Comparison of ENCODE assay signal across 8 cellular contexts in the genomic region with DNA sequence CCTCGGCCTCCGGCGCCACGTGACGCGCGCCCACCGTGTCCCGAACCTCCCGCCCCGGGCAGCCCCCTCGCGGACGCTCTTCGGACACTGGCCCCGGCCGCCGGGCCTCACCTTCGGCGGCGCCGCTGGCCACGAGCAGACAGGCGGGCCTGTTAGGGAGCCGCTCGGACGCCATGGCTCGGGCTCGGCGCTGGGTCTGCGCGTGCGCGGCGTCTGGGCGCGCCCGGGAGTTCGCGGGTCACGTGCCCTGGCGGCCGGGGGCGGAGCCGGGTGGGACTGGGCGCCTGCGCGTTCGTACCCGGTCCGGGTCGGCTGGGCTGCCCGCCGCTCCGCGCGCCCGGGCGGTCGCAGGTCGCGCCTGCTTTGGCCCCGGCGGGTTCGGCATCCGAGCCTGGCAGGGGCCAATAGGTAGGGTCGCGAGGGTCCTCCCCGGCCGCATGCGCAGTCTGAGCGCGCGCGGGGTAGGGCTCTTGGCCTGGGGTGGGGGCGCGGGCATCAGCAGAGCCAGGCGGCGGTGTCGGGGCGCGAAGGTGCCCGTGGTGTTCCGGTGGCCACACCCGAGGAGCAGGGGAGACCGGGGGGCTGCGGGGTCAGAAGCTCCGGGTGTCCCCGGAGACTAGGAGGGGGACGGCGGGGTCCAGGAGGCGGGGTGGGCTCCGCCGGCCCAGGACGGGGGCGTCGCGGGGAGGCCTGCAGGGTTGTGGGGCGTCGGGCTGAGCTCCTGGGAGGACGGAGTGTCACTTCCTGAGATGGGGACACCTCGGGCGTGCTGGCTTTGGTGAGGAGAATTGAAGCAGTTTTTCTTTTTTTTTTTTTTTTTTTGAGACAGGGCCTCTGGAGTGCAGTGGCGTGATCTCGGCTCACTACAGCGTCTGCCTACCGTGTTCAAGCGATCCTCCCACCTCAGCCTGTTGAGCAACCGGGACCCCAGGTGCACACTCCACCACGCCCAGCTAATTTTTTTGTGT. TPM values are rescaled to one million over a fixed set of nuclear protein-coding genes. Genes with fewer than 3 reads are reported as not detected.
DNase-seq lines count a peak whose midpoint lies in the region; ATAC-seq and TF ChIP-seq lines count a peak whose summit lies in the region.

A gene with protein sequence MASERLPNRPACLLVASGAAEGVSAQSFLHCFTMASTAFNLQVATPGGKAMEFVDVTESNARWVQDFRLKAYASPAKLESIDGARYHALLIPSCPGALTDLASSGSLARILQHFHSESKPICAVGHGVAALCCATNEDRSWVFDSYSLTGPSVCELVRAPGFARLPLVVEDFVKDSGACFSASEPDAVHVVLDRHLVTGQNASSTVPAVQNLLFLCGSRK (minus strand): TSS at position 200 of the 968 bp plus-strand sequence. CDS start 25 bp downstream, at position 175.

- peaks cover 38% of the 10 kb centered on the region for H3K4me1 Mint-ChIP-seq in chondrocyte (ENCODE audit: low read depth)

- peak within 1 kb of the TSS; percentile 89 for H3K27ac Mint-ChIP-seq in chondrocyte (ENCODE audit: unreplicated experiment)

- H3K4me3 Mint-ChIP-seq in chondrocyte (ENCODE audit: unreplicated experiment): peak within 1 kb of the TSS; percentile 83

- peak within 1 kb of the TSS; percentile 92 for H3K4me3 ChIP-seq in AG09309 (ENCODE audit: control insufficient read depth, low read depth, low read length)

- no peaks in the 10 kb centered on the region for H3K36me3 Mint-ChIP-seq in chondrocyte (ENCODE audit: low read depth)

- no peaks in the 10 kb centered on the region for H3K9me3 Mint-ChIP-seq in chondrocyte (ENCODE audit: low read depth)

- DNase-seq in AG09309 (ENCODE audit: low read depth): no peak
- DNase-seq in NCI-H446 treated with DMSO at 0.1 percent for 48 hours (lab: John Stamatoyannopoulos, UW): peak; percentile 72
- DNase-seq in activated CD4-positive, alpha-beta T cell treated with anti-CD3 and anti-CD28 coated beads for 24 hours (ENCODE audit: low read depth in 2 of 2): peak; percentile 88 to 92
- peak; percentile 95 for DNase-seq in chondrocyte (ENCODE audit: low spot score)
- DNase-seq in kidney tubule cell (ENCODE audit: low spot score): peak; percentile 90
- peak; percentile 88 to 93 (median 91) for DNase-seq in stimulated activated CD4-positive, alpha-beta T cell treated with anti-CD3 and anti-CD28 coated beads, Interleukin-1b, Interleukin-23, amount 100 ng/mL, for 24 hours (ENCODE audit: low read depth in 4 of 4, low spot score in 1 of 4)

- peak; percentile 77 for ATAC-seq in GM19025 (IDR thresholded peaks at IDR 0.05; ENCODE audit: low read depth, unreplicated experiment)
- peak; percentile 80 for ATAC-seq in HG03280 (IDR thresholded peaks at IDR 0.05; ENCODE audit: unreplicated experiment)

- no peaks in the 10 kb centered on the region for H3K27me3 Mint-ChIP-seq in chondrocyte (ENCODE audit: low read depth)

- TF ChIP-seq CTCF in AG09309 (IDR thresholded peaks at IDR 0.05; ENCODE audit: control insufficient read depth, insufficient read depth, low read depth, low read length, missing control alignments): no peak
- TF ChIP-seq CTCF in chondrocyte (IDR thresholded peaks at IDR 0.05): no peak

RNA-seq across cellular contexts. Expression of the gene that starts here (rescaled TPM):
- 47.2 to 55.0 TPM (median 52.3 TPM) in 3 replicates for total RNA-seq in chondrocyte
